Comparison of ENCODE assay signal across 1 cellular context in the genomic region with DNA sequence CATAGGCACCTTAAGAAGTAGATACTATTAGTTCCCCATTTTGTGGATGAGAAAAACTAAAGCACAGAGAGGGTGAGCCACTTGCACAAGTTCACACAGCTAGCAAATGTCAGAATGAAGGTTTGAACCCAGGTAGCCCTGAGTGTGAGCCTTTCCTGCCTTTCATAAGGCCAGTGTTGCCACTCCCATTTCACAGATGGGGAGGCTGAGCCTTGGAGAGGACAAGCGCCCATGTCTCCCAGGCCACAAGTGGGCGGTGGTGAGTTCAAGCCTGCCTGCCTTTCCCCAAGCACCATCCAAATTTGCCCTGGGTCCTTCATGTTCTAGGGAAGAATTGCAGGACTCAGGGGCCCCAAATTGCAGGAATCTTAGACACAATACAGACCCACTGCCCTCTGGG.
TF ChIP-seq lines count a peak whose summit lies in the region.

No MANE protein-coding gene starts in this region.

TF ChIP-seq in GM23338, 12 proteins besides CTCF, POLR2A, EP300 and RAD21 (continued from another document):
- TF ChIP-seq, protein P1, sequence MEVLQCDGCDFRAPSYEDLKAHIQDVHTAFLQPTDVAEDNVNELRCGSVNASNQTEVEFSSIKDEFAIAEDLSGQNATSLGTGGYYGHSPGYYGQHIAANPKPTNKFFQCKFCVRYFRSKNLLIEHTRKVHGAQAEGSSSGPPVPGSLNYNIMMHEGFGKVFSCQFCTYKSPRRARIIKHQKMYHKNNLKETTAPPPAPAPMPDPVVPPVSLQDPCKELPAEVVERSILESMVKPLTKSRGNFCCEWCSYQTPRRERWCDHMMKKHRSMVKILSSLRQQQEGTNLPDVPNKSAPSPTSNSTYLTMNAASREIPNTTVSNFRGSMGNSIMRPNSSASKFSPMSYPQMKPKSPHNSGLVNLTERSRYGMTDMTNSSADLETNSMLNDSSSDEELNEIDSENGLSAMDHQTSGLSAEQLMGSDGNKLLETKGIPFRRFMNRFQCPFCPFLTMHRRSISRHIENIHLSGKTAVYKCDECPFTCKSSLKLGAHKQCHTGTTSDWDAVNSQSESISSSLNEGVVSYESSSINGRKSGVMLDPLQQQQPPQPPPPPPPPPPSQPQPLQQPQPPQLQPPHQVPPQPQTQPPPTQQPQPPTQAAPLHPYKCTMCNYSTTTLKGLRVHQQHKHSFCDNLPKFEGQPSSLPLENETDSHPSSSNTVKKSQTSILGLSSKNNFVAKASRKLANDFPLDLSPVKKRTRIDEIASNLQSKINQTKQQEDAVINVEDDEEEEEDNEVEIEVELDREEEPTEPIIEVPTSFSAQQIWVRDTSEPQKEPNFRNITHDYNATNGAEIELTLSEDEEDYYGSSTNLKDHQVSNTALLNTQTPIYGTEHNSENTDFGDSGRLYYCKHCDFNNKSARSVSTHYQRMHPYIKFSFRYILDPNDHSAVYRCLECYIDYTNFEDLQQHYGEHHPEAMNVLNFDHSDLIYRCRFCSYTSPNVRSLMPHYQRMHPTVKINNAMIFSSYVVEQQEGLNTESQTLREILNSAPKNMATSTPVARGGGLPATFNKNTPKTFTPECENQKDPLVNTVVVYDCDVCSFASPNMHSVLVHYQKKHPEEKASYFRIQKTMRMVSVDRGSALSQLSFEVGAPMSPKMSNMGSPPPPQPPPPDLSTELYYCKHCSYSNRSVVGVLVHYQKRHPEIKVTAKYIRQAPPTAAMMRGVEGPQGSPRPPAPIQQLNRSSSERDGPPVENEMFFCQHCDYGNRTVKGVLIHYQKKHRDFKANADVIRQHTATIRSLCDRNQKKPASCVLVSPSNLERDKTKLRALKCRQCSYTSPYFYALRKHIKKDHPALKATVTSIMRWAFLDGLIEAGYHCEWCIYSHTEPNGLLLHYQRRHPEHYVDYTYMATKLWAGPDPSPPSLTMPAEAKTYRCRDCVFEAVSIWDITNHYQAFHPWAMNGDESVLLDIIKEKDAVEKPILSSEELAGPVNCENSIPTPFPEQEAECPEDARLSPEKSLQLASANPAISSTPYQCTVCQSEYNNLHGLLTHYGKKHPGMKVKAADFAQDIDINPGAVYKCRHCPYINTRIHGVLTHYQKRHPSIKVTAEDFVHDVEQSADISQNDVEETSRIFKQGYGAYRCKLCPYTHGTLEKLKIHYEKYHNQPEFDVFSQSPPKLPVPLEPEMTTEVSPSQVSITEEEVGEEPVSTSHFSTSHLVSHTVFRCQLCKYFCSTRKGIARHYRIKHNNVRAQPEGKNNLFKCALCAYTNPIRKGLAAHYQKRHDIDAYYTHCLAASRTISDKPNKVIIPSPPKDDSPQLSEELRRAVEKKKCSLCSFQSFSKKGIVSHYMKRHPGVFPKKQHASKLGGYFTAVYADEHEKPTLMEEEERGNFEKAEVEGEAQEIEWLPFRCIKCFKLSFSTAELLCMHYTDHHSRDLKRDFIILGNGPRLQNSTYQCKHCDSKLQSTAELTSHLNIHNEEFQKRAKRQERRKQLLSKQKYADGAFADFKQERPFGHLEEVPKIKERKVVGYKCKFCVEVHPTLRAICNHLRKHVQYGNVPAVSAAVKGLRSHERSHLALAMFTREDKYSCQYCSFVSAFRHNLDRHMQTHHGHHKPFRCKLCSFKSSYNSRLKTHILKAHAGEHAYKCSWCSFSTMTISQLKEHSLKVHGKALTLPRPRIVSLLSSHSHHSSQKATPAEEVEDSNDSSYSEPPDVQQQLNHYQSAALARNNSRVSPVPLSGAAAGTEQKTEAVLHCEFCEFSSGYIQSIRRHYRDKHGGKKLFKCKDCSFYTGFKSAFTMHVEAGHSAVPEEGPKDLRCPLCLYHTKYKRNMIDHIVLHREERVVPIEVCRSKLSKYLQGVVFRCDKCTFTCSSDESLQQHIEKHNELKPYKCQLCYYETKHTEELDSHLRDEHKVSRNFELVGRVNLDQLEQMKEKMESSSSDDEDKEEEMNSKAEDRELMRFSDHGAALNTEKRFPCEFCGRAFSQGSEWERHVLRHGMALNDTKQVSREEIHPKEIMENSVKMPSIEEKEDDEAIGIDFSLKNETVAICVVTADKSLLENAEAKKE (CRISPR knock-in tag; IDR thresholded peaks at IDR 0.05), result no peak
- no peak for TF ChIP-seq JUNB (IDR thresholded peaks at IDR 0.05; ENCODE audit: unreplicated experiment)
- TF ChIP-seq, protein P2, sequence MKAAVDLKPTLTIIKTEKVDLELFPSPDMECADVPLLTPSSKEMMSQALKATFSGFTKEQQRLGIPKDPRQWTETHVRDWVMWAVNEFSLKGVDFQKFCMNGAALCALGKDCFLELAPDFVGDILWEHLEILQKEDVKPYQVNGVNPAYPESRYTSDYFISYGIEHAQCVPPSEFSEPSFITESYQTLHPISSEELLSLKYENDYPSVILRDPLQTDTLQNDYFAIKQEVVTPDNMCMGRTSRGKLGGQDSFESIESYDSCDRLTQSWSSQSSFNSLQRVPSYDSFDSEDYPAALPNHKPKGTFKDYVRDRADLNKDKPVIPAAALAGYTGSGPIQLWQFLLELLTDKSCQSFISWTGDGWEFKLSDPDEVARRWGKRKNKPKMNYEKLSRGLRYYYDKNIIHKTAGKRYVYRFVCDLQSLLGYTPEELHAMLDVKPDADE (IDR thresholded peaks at IDR 0.05), result no peak
- TF ChIP-seq EZH2phosphoT487 (IDR thresholded peaks at IDR 0.05; ENCODE audit: unreplicated experiment), result no peak
- no peak for TF ChIP-seq NANOG (IDR thresholded peaks at IDR 0.05; ENCODE audit: borderline replicate concordance)
- no peak for TF ChIP-seq STAT1 (IDR thresholded peaks at IDR 0.05; ENCODE audit: unreplicated experiment)
